Comparison of ENCODE assay signal across 20 cellular contexts in genomic region chr12:121087467-121088207, GRCh38. TPM values are rescaled to one million over a fixed set of nuclear protein-coding genes. Genes with fewer than 3 reads are reported as not detected.
A peak's percentile ranks its signal among the peaks of the same experiment; 100 is the strongest.
DNase-seq lines count a peak whose midpoint lies in the region; ATAC-seq and TF ChIP-seq lines count a peak whose summit lies in the region.
"Had no signal": no experiment of that assay in that cellular context is flagged by ENCODE, and none has a peak within 500 bp of the region (broad histone marks: within the 10 kb centered on the region; RNA-seq: fewer than 3 reads in every experiment).

No MANE protein-coding gene starts in this region.

- H3K27ac Mint-ChIP-seq in activated naive CD8-positive, alpha-beta T cell treated with anti-CD3 and anti-CD28 coated beads, Interleukin-2, amount 10 ng/mL, durations not matched to agents 7 days and 5 days: peak overlapping the region; percentile 81
- H3K27ac Mint-ChIP-seq in activated naive CD8-positive, alpha-beta T cell treated with anti-CD3 and anti-CD28 coated beads for 36 hours: no peak overlapping the region
- H3K27ac Mint-ChIP-seq: activated T-cell treated with anti-CD3 and anti-CD28 coated beads, Interleukin-2, amount 50 U/mL, for 72 hours had no signal

- TF ChIP-seq POLR2A in IMR-90 (IDR thresholded peaks at IDR 0.05; ENCODE audit: low read depth, low read length) (no peak), esophagus muscularis mucosa (IDR thresholded peaks at IDR 0.05; ENCODE audit: low read depth) (no peak)

- no TSS peak for BruUV-seq in IMR-90 (replicated peaks; lab: Mats Ljungman, UMichigan)

- no peak overlapping the region for H3K4ac ChIP-seq in IMR-90 (ENCODE audit: low read depth, low read length)

- TF ChIP-seq CTCF in IMR-90 (conservative IDR thresholded peaks at IDR 0.05; ENCODE audit: low read depth, low read length) (no peak), esophagus muscularis mucosa (IDR thresholded peaks at IDR 0.05) (no peak)

- H3K27ac ChIP-seq in IMR-90 (ENCODE audit: insufficient read depth, low read length): no peak overlapping the region
- no peak overlapping the region for H3K27ac ChIP-seq in esophagus muscularis mucosa (replicated peaks in 1 of 4)
- H3K27ac ChIP-seq: right lobe of liver had no signal

- no peak overlapping the region for H3K9ac ChIP-seq in IMR-90 (ENCODE audit: low read depth, low read length)
- H3K9ac ChIP-seq: SK-N-SH had no signal

- H3K79me1 ChIP-seq in IMR-90 (ENCODE audit: low read depth in 1 of 2, low read length in 2 of 2): no peaks in the 10 kb centered on the region

- no peak overlapping the region for H3K23ac ChIP-seq in IMR-90 (ENCODE audit: low read depth, low read length)

- no peak overlapping the region for H3K4me3 ChIP-seq in IMR-90 (ENCODE audit: insufficient read depth, low read depth, low read length)
- no peak overlapping the region for H3K4me3 ChIP-seq in esophagus muscularis mucosa
- H3K4me3 ChIP-seq: MG63, right lobe of liver had no signal

- H3K56ac ChIP-seq in IMR-90 (ENCODE audit: extremely low read depth, insufficient read depth, low read length): no peak overlapping the region

- no peak overlapping the region for H4K5ac ChIP-seq in IMR-90 (ENCODE audit: low read depth, low read length)

- no peak overlapping the region for H3K4me2 ChIP-seq in IMR-90 (ENCODE audit: low read depth, low read length)
- H3K4me2 ChIP-seq: SK-N-SH had no signal

- H3K36me3 Mint-ChIP-seq in activated naive CD8-positive, alpha-beta T cell treated with anti-CD3 and anti-CD28 coated beads, Interleukin-2, amount 10 ng/mL, durations not matched to agents 7 days and 5 days: peaks cover 2% of the 10 kb centered on the region
- no peaks in the 10 kb centered on the region for H3K36me3 Mint-ChIP-seq in activated naive CD8-positive, alpha-beta T cell treated with anti-CD3 and anti-CD28 coated beads for 36 hours

- dilution Hi-C loops in IMR-90 (cut with HindIII; ENCODE audit: low sequenced_read_pairs, unreplicated experiment): no loop called here

- no peak for TF ChIP-seq RAD21 in IMR-90 (IDR thresholded peaks at IDR 0.05; ENCODE audit: low read length)

- peak; percentile 38 for ATAC-seq in activated naive CD8-positive, alpha-beta T cell treated with anti-CD3 and anti-CD28 coated beads, Interleukin-2, amount 10 ng/mL, durations not matched to agents 7 days and 5 days (ENCODE audit: low read depth)
- ATAC-seq in IMR-90 (ENCODE audit: low read depth): no peak
- no peak for ATAC-seq in HG02981 (IDR thresholded peaks at IDR 0.05; ENCODE audit: unreplicated experiment)
- ATAC-seq in GM19467 (IDR thresholded peaks at IDR 0.05; ENCODE audit: unreplicated experiment): no peak
- ATAC-seq: activated T-cell treated with anti-CD3 and anti-CD28 coated beads, Interleukin-2, amount 50 U/mL, for 72 hours had no signal

- H2AK9ac ChIP-seq in IMR-90 (replicated peaks; ENCODE audit: low read depth, low read length, poor library complexity): no peak overlapping the region

- no peak overlapping the region for H2BK20ac ChIP-seq in IMR-90 (ENCODE audit: low read depth, low read length)

- DNase-seq in activated naive CD8-positive, alpha-beta T cell treated with anti-CD3 and anti-CD28 coated beads, Interleukin-2, amount 10 ng/mL, durations not matched to agents 7 days and 5 days: no peak
- no peak for DNase-seq in activated naive CD8-positive, alpha-beta T cell treated with anti-CD3 and anti-CD28 coated beads for 36 hours
- DNase-seq in IMR-90 (no peak), esophagus muscularis mucosa (ENCODE audit: extremely low spot score) (peak; percentile 82), GM03348 (ENCODE audit: low spot score) (no peak), A172 (ENCODE audit: low spot score) (no peak)
- DNase-seq: activated CD4-positive, alpha-beta T cell treated with anti-CD3 and anti-CD28 coated beads, Interleukin-2, amount 50 U/mL, for 4 hours; activated T-cell treated with anti-CD3 and anti-CD28 coated beads, Interleukin-2, amount 50 U/mL, for 72 hours; amygdala; central memory CD4-positive, alpha-beta T cell; effector CD4-positive, alpha-beta T cell; MG63; midbrain; NCI-H187 treated with DMSO at 0.1 percent for 48 hours; right lobe of liver; SK-N-SH; substantia nigra had no signal

- no peak for TF ChIP-seq EP300 in esophagus muscularis mucosa (IDR thresholded peaks at IDR 0.05)

- H3K4me3 Mint-ChIP-seq in activated naive CD8-positive, alpha-beta T cell treated with anti-CD3 and anti-CD28 coated beads, Interleukin-2, amount 10 ng/mL, durations not matched to agents 7 days and 5 days: peak overlapping the region; percentile 12
- no peak overlapping the region for H3K4me3 Mint-ChIP-seq in activated naive CD8-positive, alpha-beta T cell treated with anti-CD3 and anti-CD28 coated beads for 36 hours
- H3K4me3 Mint-ChIP-seq: activated T-cell treated with anti-CD3 and anti-CD28 coated beads, Interleukin-2, amount 50 U/mL, for 72 hours had no signal

- CTCF ChIA-PET in IMR-90 (lab: Yijun Ruan, JAX): interaction anchor here (0.9 kb wide), 1 partner anchor 27 kb away, joined by 5 read pairs; no protein-coding TSS in a partner anchor

- H2AK5ac ChIP-seq in IMR-90 (ENCODE audit: low read depth, low read length): no peak overlapping the region

- H3K4me1 Mint-ChIP-seq in activated naive CD8-positive, alpha-beta T cell treated with anti-CD3 and anti-CD28 coated beads, Interleukin-2, amount 10 ng/mL, durations not matched to agents 7 days and 5 days: peaks cover 24% of the 10 kb centered on the region
- H3K4me1 Mint-ChIP-seq in activated naive CD8-positive, alpha-beta T cell treated with anti-CD3 and anti-CD28 coated beads for 36 hours: peaks cover 17% of the 10 kb centered on the region

- intact Hi-C loops in IMR-90 (cut with micrococcal nuclease) (no loop called here), esophagus muscularis mucosa (cut with DNase I) (no loop called here)

- 50% methylated on average over 2 of the region's 11 CpGs; no CpG with 5 or more reads in 1 of the 2 experiments for WGBS in IMR-90 (ENCODE audit: extremely low coverage in 2 of 2, insufficient read length in 1 of 2), 2 experiments
- 69% methylated on average over 9 of the region's 11 CpGs for WGBS in esophagus muscularis mucosa

- H3K27me3 Mint-ChIP-seq in activated naive CD8-positive, alpha-beta T cell treated with anti-CD3 and anti-CD28 coated beads, Interleukin-2, amount 10 ng/mL, durations not matched to agents 7 days and 5 days: peaks cover 5% of the 10 kb centered on the region
- no peaks in the 10 kb centered on the region for H3K27me3 Mint-ChIP-seq in activated naive CD8-positive, alpha-beta T cell treated with anti-CD3 and anti-CD28 coated beads for 36 hours

- no peaks in the 10 kb centered on the region for H3K36me3 ChIP-seq in IMR-90 (ENCODE audit: control insufficient read depth, insufficient read depth, low read length)
- H3K36me3 ChIP-seq in esophagus muscularis mucosa: no peaks in the 10 kb centered on the region
- H3K36me3 ChIP-seq: MG63, right lobe of liver had no signal

- no peak overlapping the region for H4K8ac ChIP-seq in IMR-90 (ENCODE audit: low read depth in 2 of 2, low read length in 2 of 2)

- H3K27me3 ChIP-seq in IMR-90 (ENCODE audit: control insufficient read depth, insufficient read depth, low read length) (peaks cover 16% of the 10 kb centered on the region), esophagus muscularis mucosa (no peaks in the 10 kb centered on the region)
- H3K27me3 ChIP-seq: MG63, right lobe of liver had no signal

- H3K14ac ChIP-seq in IMR-90 (replicated peaks; ENCODE audit: low read depth, low read length): no peak overlapping the region

- no peaks in the 10 kb centered on the region for H4K20me1 ChIP-seq in IMR-90 (ENCODE audit: insufficient read depth, low read length)

- H2BK120ac ChIP-seq in IMR-90 (ENCODE audit: low read depth, low read length): no peak overlapping the region

- H2BK5ac ChIP-seq in IMR-90 (ENCODE audit: low read depth, low read length, poor library complexity, severe bottlenecking): no peak overlapping the region

- H3K9me3 Mint-ChIP-seq in activated naive CD8-positive, alpha-beta T cell treated with anti-CD3 and anti-CD28 coated beads, Interleukin-2, amount 10 ng/mL, durations not matched to agents 7 days and 5 days: no peaks in the 10 kb centered on the region
- H3K9me3 Mint-ChIP-seq in activated naive CD8-positive, alpha-beta T cell treated with anti-CD3 and anti-CD28 coated beads for 36 hours: no peaks in the 10 kb centered on the region
- H3K9me3 Mint-ChIP-seq: activated T-cell treated with anti-CD3 and anti-CD28 coated beads, Interleukin-2, amount 50 U/mL, for 72 hours had no signal

- POLR2A ChIA-PET in activated naive CD8-positive, alpha-beta T cell treated with anti-CD3 and anti-CD28 coated beads, Interleukin-2, amount 10 ng/mL, durations not matched to agents 7 days and 5 days (lab: Charles Lee): interaction anchor here (0.7 to 0.8 kb wide), 2 partner anchors 9 to 28 kb away, joined by 3 read pairs; no protein-coding TSS in a partner anchor
- POLR2A ChIA-PET in IMR-90 (lab: Charles Lee; ENCODE audit: unreplicated experiment): no interaction called here

- H3K18ac ChIP-seq in IMR-90 (ENCODE audit: low read depth, low read length): no peak overlapping the region

- H2BK15ac ChIP-seq in IMR-90 (ENCODE audit: low read depth, low read length): no peak overlapping the region

- in situ Hi-C loops in IMR-90 (cut with MboI; ENCODE audit: low sequenced_read_pairs): no loop called here

- no peaks in the 10 kb centered on the region; the same call in 1 of the 2 replicates for H3K9me1 ChIP-seq in IMR-90 (ENCODE audit: insufficient read depth, low read length)

- peak overlapping the region; percentile 56 for H2AFZ ChIP-seq in IMR-90 (replicated peaks; ENCODE audit: low read length, poor library complexity)

- no peaks in the 10 kb centered on the region for H3K4me1 ChIP-seq in IMR-90 (ENCODE audit: control insufficient read depth, insufficient read depth, low read length)
- no peaks in the 10 kb centered on the region for H3K4me1 ChIP-seq in esophagus muscularis mucosa
- H3K4me1 ChIP-seq: right lobe of liver had no signal

- no peaks in the 10 kb centered on the region for H3K9me3 ChIP-seq in IMR-90 (ENCODE audit: control insufficient read depth, insufficient read depth, low read length)
- no peaks in the 10 kb centered on the region for H3K9me3 ChIP-seq in esophagus muscularis mucosa
- H3K9me3 ChIP-seq: MG63, right lobe of liver, SK-N-SH had no signal

- no peak overlapping the region for H4K91ac ChIP-seq in IMR-90 (ENCODE audit: insufficient read depth, low read depth, low read length)

RNA-seq across cellular contexts. Expression of gene P2RX7, which starts 45.0 kb away (rescaled TPM):
- 1 to 10 TPM; 6.6 to 7.0 TPM for total RNA-seq in activated naive CD8-positive, alpha-beta T cell treated with anti-CD3 and anti-CD28 coated beads, Interleukin-2, amount 10 ng/mL, durations not matched to agents 7 days and 5 days
- total RNA-seq in activated naive CD8-positive, alpha-beta T cell treated with anti-CD3 and anti-CD28 coated beads for 36 hours: 1 to 10 TPM; 3.6 to 3.9 TPM
- under 0.01 and 0.18 TPM in 2 replicates for total RNA-seq in IMR-90 (2012; rRNA removed)
- 0.07 and 0.16 TPM in 2 replicates for polyA plus RNA-seq in IMR-90 (2012; rRNA removed)
- 0.04 and 0.15 TPM in 2 replicates for polyA plus RNA-seq in IMR-90 (2012; cell fraction: cytosol; rRNA removed)
- 0.10 and 0.24 TPM in 2 replicates for polyA plus RNA-seq in IMR-90 (2012; cell fraction: nucleus; rRNA removed; ENCODE audit: low replicate concordance)
- total RNA-seq in esophagus muscularis mucosa: 1 to 10 TPM; 1.5 to 4.3 (median 2.7) TPM
- 1.9 and 3.8 TPM in 2 replicates for total RNA-seq in A172 (2014; rRNA removed; shearing (Covaris generic))
- total RNA-seq: HT1080 had no signal

RNA-seq across cellular contexts. Expression of gene OASL, which starts 48.6 kb away (rescaled TPM):
- 10 to 100 TPM; 43.7 to 48.6 TPM for total RNA-seq in activated naive CD8-positive, alpha-beta T cell treated with anti-CD3 and anti-CD28 coated beads, Interleukin-2, amount 10 ng/mL, durations not matched to agents 7 days and 5 days
- 10 to 100 TPM; 16.9 to 17.2 TPM for total RNA-seq in activated naive CD8-positive, alpha-beta T cell treated with anti-CD3 and anti-CD28 coated beads for 36 hours
- total RNA-seq in IMR-90 (2012; rRNA removed) (under 0.01 TPM in 2 replicates), esophagus muscularis mucosa (under 1 TPM; 0.26 to 0.75 (median 0.46) TPM)
- polyA plus RNA-seq in IMR-90 (2012; rRNA removed): 0.05 TPM in 1 of 2 replicates, not detected in the other
- polyA plus RNA-seq in IMR-90 (2012; cell fraction: cytosol; rRNA removed): not detected in 2 replicates
- not detected in 2 replicates for polyA plus RNA-seq in IMR-90 (2012; cell fraction: nucleus; rRNA removed; ENCODE audit: low replicate concordance)
- 1.3 and 2.3 TPM in 2 replicates for total RNA-seq in A172 (2014; rRNA removed; shearing (Covaris generic))
